ENCODE assay signal across 19 cellular contexts in the genomic region with DNA sequence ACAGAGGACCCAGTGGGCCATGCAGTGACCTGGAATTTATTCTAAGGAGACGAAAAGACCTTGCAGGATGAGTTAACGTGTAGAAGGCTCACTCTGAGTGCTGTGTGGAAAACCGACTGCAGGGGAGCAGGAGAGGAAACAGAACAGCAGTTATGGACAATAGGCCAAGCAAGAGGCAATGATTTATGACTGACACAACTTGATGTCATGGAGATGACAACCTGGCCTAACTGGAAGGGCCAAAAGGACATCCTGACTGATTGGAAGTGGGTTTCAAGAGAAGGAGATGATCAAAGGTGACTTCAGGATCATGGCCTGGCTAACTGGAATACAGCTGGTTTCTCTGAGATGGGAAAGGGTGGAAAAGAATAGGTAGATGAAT.
DNase-seq lines count a peak whose midpoint lies in the region; ATAC-seq and TF ChIP-seq lines count a peak whose summit lies in the region.
"Had no signal": no experiment of that assay in that cellular context is flagged by ENCODE, and none has a peak within 500 bp of the region (broad histone marks: within the 10 kb centered on the region; RNA-seq: fewer than 3 reads in every experiment).

No MANE protein-coding gene starts in this region.

- no peak for TF ChIP-seq POLR2A in esophagus muscularis mucosa (IDR thresholded peaks at IDR 0.05; ENCODE audit: low read depth)

- DNase-seq in DMS153 treated with DMSO at 0.1 percent for 48 hours (lab: John Stamatoyannopoulos, UW; ENCODE audit: unreplicated experiment) (peak; percentile 58), HEK293T (ENCODE audit: extremely low spot score) (no peak), OCI-LY7 (ENCODE audit: low spot score) (no peak), esophagus muscularis mucosa (ENCODE audit: extremely low spot score) (peak; percentile 45), dorsolateral prefrontal cortex (no peak), iPS-NIHi7 (ENCODE audit: extremely low spot score) (no peak)
- DNase-seq: BE2C, HCEC 1CT, NCI-H1436, NCI-H1930, NCI-H2227 treated with DMSO at 0.1 percent for 48 hours, NCI-H524, SHP77 treated with DMSO at 0.1 percent for 48 hours had no signal

- H3K4me1 ChIP-seq in OCI-LY7 (ENCODE audit: insufficient read depth, low read length, poor library complexity, severe bottlenecking) (peaks cover 96% of the 10 kb centered on the region), esophagus muscularis mucosa (no peaks in the 10 kb centered on the region)
- H3K4me1 ChIP-seq: A549, BE2C had no signal

- H2AFZ ChIP-seq in OCI-LY7 (ENCODE audit: low read length), result peak overlapping the region; percentile 81; the same call in 1 of the 2 replicates
- H2AFZ ChIP-seq: GM23338 had no signal

- H3K4me2 ChIP-seq in OCI-LY7 (ENCODE audit: low read length), result peak overlapping the region; percentile 39
- H3K4me2 ChIP-seq: A549, GM23338 had no signal

- H4K20me1 ChIP-seq in OCI-LY7 (ENCODE audit: insufficient read depth, low read length), result no peaks in the 10 kb centered on the region

- no peaks in the 10 kb centered on the region for H3K9me2 ChIP-seq in OCI-LY7 (ENCODE audit: insufficient read depth, low read length)

- H3K27me3 ChIP-seq in esophagus muscularis mucosa (no peaks in the 10 kb centered on the region), dorsolateral prefrontal cortex (no peaks in the 10 kb centered on the region)
- H3K27me3 ChIP-seq: BE2C had no signal

- POLR2A ChIA-PET in HEK293T (lab: Yijun Ruan, JAX) (no interaction called here), OCI-LY7 (lab: Charles Lee) (interaction anchor here (0.5 to 10.2 kb wide), 7 partner anchors 7 to 295 kb away, joined by 3 to 156 read pairs (median 3); no protein-coding TSS in a partner anchor)

- H3K9me3 ChIP-seq in OCI-LY7 (ENCODE audit: low read length) (no peaks in the 10 kb centered on the region), esophagus muscularis mucosa (no peaks in the 10 kb centered on the region)
- H3K9me3 ChIP-seq: A549, BE2C had no signal

- H3K27ac ChIP-seq in OCI-LY7 (ENCODE audit: low read depth, low read length, poor library complexity, severe bottlenecking), result peak overlapping the region; percentile 74
- no peak overlapping the region for H3K27ac ChIP-seq in esophagus muscularis mucosa (replicated peaks in 1 of 4)
- H3K27ac ChIP-seq in dorsolateral prefrontal cortex, result no peak overlapping the region
- H3K27ac ChIP-seq: A549, RWPE1, SK-N-MC had no signal

- no peak for TF ChIP-seq EP300 in esophagus muscularis mucosa (IDR thresholded peaks at IDR 0.05)

- ATAC-seq in SK-N-SH treated with all-trans-retinoic acid at 6 μM for 48 hours (no peak), HG03571 (IDR thresholded peaks at IDR 0.05; ENCODE audit: unreplicated experiment) (no peak)
- ATAC-seq: A549, GM23338 had no signal

- H3K4me3 ChIP-seq in OCI-LY7 (ENCODE audit: low read depth, low read length, poor library complexity, severe bottlenecking) (no peak overlapping the region), esophagus muscularis mucosa (no peak overlapping the region), dorsolateral prefrontal cortex (no peak overlapping the region)
- H3K4me3 ChIP-seq: A549, GM23338, SK-N-MC had no signal

- 100% methylated on average over 3 of the region's 3 CpGs for WGBS in esophagus muscularis mucosa

- no peak for TF ChIP-seq CTCF in OCI-LY7 (conservative IDR thresholded peaks at IDR 0.05; ENCODE audit: low read length)
- TF ChIP-seq CTCF in esophagus muscularis mucosa (IDR thresholded peaks at IDR 0.05), result no peak
- TF ChIP-seq CTCF in dorsolateral prefrontal cortex (IDR thresholded peaks at IDR 0.05 in 54 of 56, conservative IDR thresholded peaks at IDR 0.05 in 2 of 56; ENCODE audit: low read depth in 1 of 56, partially characterized antibody in 56 of 56), result no peak

- no TSS peak for BruUV-seq in OCI-LY7 (replicated peaks; lab: Mats Ljungman, UMichigan)

- intact Hi-C loops in OCI-LY7 (cut with micrococcal nuclease; ENCODE audit: unreplicated experiment), result no loop called here
- intact Hi-C loops in esophagus muscularis mucosa (cut with DNase I), result no loop called here
- intact Hi-C loops in dorsolateral prefrontal cortex (cut with DNase I), result no loop called here

- CTCF ChIA-PET in HEK293T (lab: Yijun Ruan, JAX) (no interaction called here), OCI-LY7 (lab: Charles Lee; ENCODE audit: unreplicated experiment) (no interaction called here)

- no peaks in the 10 kb centered on the region; the same call in 1 of the 2 replicates for H3K79me2 ChIP-seq in OCI-LY7 (ENCODE audit: insufficient read depth, low read depth, low read length)

- H3K36me3 ChIP-seq in OCI-LY7 (ENCODE audit: insufficient read depth, low read length) (0 out of 2 replicates have a peak, but pooled peaks cover 4% of the 10 kb centered on the region), esophagus muscularis mucosa (no peaks in the 10 kb centered on the region)
- H3K36me3 ChIP-seq: BE2C had no signal

TF ChIP-seq in HEK293T, 16 proteins besides CTCF, POLR2A, EP300 and RAD21:
- TF ChIP-seq, protein P1, sequence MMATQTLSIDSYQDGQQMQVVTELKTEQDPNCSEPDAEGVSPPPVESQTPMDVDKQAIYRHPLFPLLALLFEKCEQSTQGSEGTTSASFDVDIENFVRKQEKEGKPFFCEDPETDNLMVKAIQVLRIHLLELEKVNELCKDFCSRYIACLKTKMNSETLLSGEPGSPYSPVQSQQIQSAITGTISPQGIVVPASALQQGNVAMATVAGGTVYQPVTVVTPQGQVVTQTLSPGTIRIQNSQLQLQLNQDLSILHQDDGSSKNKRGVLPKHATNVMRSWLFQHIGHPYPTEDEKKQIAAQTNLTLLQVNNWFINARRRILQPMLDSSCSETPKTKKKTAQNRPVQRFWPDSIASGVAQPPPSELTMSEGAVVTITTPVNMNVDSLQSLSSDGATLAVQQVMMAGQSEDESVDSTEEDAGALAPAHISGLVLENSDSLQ (IDR thresholded peaks at IDR 0.05), result peak; percentile 55
- TF ChIP-seq ZNF384 (IDR thresholded peaks at IDR 0.05) (no peak), CTBP1 (IDR thresholded peaks at IDR 0.05; ENCODE audit: borderline replicate concordance) (no peak), SUZ12 (IDR thresholded peaks at IDR 0.05) (no peak)

TF ChIP-seq in SK-N-SH treated with all-trans-retinoic acid at 6 μM for 48 hours, 23 proteins besides CTCF, POLR2A, EP300 and RAD21:
- no peak for TF ChIP-seq GLIS3 (CRISPR knock-in tag; IDR thresholded peaks at IDR 0.05)
TF ChIP-seq in SK-N-SH treated with all-trans-retinoic acid at 6 μM for 48 hours: peak in this region for 0.

Comparison
In these comparisons a context has a peak if more than half of its experiments do, and no peak if none do; other contexts are left out.
1. DNase-seq: peak in DMS153 treated with DMSO at 0.1 percent for 48 hours (single experiment) and esophagus muscularis mucosa (single experiment); none in HEK293T (single experiment), OCI-LY7 (single experiment), dorsolateral prefrontal cortex (0 of 10) and iPS-NIHi7 (single experiment).